Comparison of ENCODE assay signal across 8 cellular contexts in the genomic region with DNA sequence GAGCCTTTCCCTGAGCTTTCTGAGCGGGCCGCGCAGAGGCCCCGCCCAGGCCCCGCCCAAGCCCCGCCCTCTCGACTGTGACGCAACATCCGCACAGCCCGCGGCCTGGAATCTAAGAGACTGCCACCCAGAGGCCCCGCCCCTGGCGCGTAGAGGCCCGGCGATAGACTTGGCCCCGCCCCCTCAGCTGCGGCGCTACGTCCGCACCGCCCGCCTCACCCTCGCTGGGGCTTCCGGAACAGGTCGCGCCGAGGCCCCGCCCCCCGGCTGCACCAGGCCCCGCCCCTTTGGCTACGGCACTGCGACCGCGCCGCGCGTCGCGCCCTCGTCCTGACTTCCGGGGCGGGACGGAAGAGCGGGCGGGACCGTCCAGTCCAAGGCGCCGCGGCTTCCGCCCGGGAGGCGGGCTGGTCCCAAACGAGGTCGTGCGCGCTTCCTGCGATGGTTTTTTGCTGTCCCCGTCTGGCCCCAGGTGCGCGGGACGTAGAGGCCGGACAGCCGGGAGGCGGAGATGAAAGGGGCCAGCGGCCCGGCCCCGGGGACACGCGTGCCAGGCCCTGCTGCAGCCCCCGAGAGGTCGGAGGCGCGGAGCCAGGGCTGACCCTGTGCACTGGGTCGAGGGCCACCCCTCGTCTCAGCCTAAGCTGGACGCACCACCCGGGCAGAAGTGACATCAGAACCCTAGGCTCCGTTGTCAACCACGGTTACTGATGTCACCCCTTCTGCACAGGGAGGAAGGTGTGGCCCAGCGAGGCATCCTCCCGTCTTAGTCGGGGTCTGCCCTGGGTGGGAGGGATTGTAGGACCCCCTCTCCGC. TPM values are rescaled to one million over a fixed set of nuclear protein-coding genes. Genes with fewer than 3 reads are reported as not detected.
DNase-seq lines count a peak whose midpoint lies in the region; ATAC-seq and TF ChIP-seq lines count a peak whose summit lies in the region.

No MANE protein-coding gene starts in this region.

- DNase-seq in KBM-7 (peak; percentile 99), RKO (ENCODE audit: low spot score) (peak; percentile 99), fibroblast of gingiva (ENCODE audit: low read depth) (peak; percentile 99)
- peak; percentile 99 to 100 for DNase-seq in activated T-helper 1 cell treated with anti-CD3 and anti-CD28 coated beads, Interleukin-2, amount 50 U/mL, for 16 hours (ENCODE audit: low read depth in 1 of 2, low spot score in 1 of 2)
- peak; percentile 99 to 100 (median 100) for DNase-seq in naive thymus-derived CD4-positive, alpha-beta T cell
- DNase-seq in stimulated activated effector memory CD8-positive, alpha-beta T cell treated with anti-CD3 and anti-CD28 coated beads, Interleukin-12 subunit alpha, Interleukin-12 subunit beta, amount 100 ng/mL, for 72 hours (ENCODE audit: low spot score in 2 of 2): peak; percentile 99

- peaks cover 5 to 31% (median 21%) of the 10 kb centered on the region in 7 donors for H3K4me1 Mint-ChIP-seq in naive thymus-derived CD4-positive, alpha-beta T cell
- peaks cover 6% of the 10 kb centered on the region for H3K4me1 Mint-ChIP-seq in stimulated activated effector memory CD8-positive, alpha-beta T cell treated with anti-CD3 and anti-CD28 coated beads, Interleukin-12 subunit alpha, Interleukin-12 subunit beta, amount 100 ng/mL, for 72 hours

- H3K27me3 Mint-ChIP-seq in naive thymus-derived CD4-positive, alpha-beta T cell: no peaks in the 10 kb centered on the region

- H3K4me1 ChIP-seq in DOHH2 (ENCODE audit: control insufficient read depth, low read length): peaks cover 25% of the 10 kb centered on the region
- peaks cover 17 to 18% of the 10 kb centered on the region in 2 donors for H3K4me1 ChIP-seq in naive thymus-derived CD4-positive, alpha-beta T cell (ENCODE audit: control insufficient read depth in 2 of 2, insufficient read depth in 2 of 2, low read length in 2 of 2)

- H4K20me1 ChIP-seq in DOHH2 (ENCODE audit: control insufficient read depth, insufficient read depth, low read depth, low read length): no peaks in the 10 kb centered on the region

- no peaks in the 10 kb centered on the region for H3K9me3 ChIP-seq in DOHH2 (ENCODE audit: control insufficient read depth, insufficient read depth, low read length)
- no peaks in the 10 kb centered on the region for H3K9me3 ChIP-seq in naive thymus-derived CD4-positive, alpha-beta T cell (ENCODE audit: control insufficient read depth in 2 of 3, low read length in 3 of 3)

- peak overlapping the region; percentile 97 for H3K4me2 ChIP-seq in DOHH2 (ENCODE audit: low read length)

- H3K9me3 Mint-ChIP-seq in naive thymus-derived CD4-positive, alpha-beta T cell: no peaks in the 10 kb centered on the region
- no peaks in the 10 kb centered on the region for H3K9me3 Mint-ChIP-seq in stimulated activated effector memory CD8-positive, alpha-beta T cell treated with anti-CD3 and anti-CD28 coated beads, Interleukin-12 subunit alpha, Interleukin-12 subunit beta, amount 100 ng/mL, for 72 hours

- intact Hi-C loops in naive thymus-derived CD4-positive, alpha-beta T cell (cut with micrococcal nuclease): loop anchor here (1.0 to 5.0 kb wide), 18 partner anchors 8 to 1539 kb away; partner anchors contain the start of genes CDPF1 (in 2 of the 2), ATXN10 (in 1 of the 2), GTSE1 (in 1 of the 2) and KIAA0930 (in 1 of the 2)

- peak overlapping the region; percentile 89 for H3K4me3 ChIP-seq in DOHH2 (ENCODE audit: low read length)
- H3K4me3 ChIP-seq in naive thymus-derived CD4-positive, alpha-beta T cell (ENCODE audit: low read length): peak overlapping the region; percentile 91

- peaks cover 5% of the 10 kb centered on the region; the same call in 1 of the 2 replicates for H3F3A ChIP-seq in DOHH2 (ENCODE audit: control insufficient read depth, insufficient read depth)

- peak overlapping the region; percentile 87 to 97 (median 95) for H3K27ac Mint-ChIP-seq in naive thymus-derived CD4-positive, alpha-beta T cell
- peak overlapping the region; percentile 59 for H3K27ac Mint-ChIP-seq in stimulated activated effector memory CD8-positive, alpha-beta T cell treated with anti-CD3 and anti-CD28 coated beads, Interleukin-12 subunit alpha, Interleukin-12 subunit beta, amount 100 ng/mL, for 72 hours

- no peaks in the 10 kb centered on the region for H3K36me3 ChIP-seq in DOHH2 (ENCODE audit: control insufficient read depth, low read length)
- H3K36me3 ChIP-seq in naive thymus-derived CD4-positive, alpha-beta T cell (ENCODE audit: control insufficient read depth in 2 of 3, insufficient read depth in 3 of 3, low read length in 3 of 3): no peaks in the 10 kb centered on the region

- in situ Hi-C loops in KBM-7 (cut with MboI; ENCODE audit: low pct_unique_long_range_greater_than_20kb, low sequenced_read_pairs): no loop called here

- peaks cover 5% of the 10 kb centered on the region; the same call in 1 of the 2 replicates for H3K79me2 ChIP-seq in DOHH2 (ENCODE audit: control insufficient read depth, low read length)

- peak; percentile 89 for ATAC-seq in GM21723 (IDR thresholded peaks at IDR 0.05; ENCODE audit: unreplicated experiment)
- peak; percentile 95 for ATAC-seq in naive thymus-derived CD4-positive, alpha-beta T cell
- peak; percentile 95 for ATAC-seq in stimulated activated effector memory CD8-positive, alpha-beta T cell treated with anti-CD3 and anti-CD28 coated beads, Interleukin-12 subunit alpha, Interleukin-12 subunit beta, amount 100 ng/mL, for 72 hours

- no peaks in the 10 kb centered on the region for H3K36me3 Mint-ChIP-seq in naive thymus-derived CD4-positive, alpha-beta T cell
- H3K36me3 Mint-ChIP-seq in stimulated activated effector memory CD8-positive, alpha-beta T cell treated with anti-CD3 and anti-CD28 coated beads, Interleukin-12 subunit alpha, Interleukin-12 subunit beta, amount 100 ng/mL, for 72 hours: no peaks in the 10 kb centered on the region

- peak overlapping the region; percentile 55 for H3K27ac ChIP-seq in DOHH2 (ENCODE audit: low read depth, low read length)
- peak overlapping the region; percentile 98 for H3K27ac ChIP-seq in naive thymus-derived CD4-positive, alpha-beta T cell (ENCODE audit: low read depth, low read length)

- POLR2A ChIA-PET in naive thymus-derived CD4-positive, alpha-beta T cell (lab: Charles Lee): interaction anchor here (0.7 to 4.4 kb wide), 29 partner anchors 10 to 872 kb away, joined by 3 to 104 read pairs (median 4); partner anchors contain the start of genes ATXN10, CDPF1, NUP50 and PPARA

- H3K9me2 ChIP-seq in DOHH2 (replicated peaks; ENCODE audit: control insufficient read depth, low read length): no peaks in the 10 kb centered on the region

- CTCF ChIA-PET in naive thymus-derived CD4-positive, alpha-beta T cell (lab: Charles Lee): interaction anchor here (0.9 to 6.1 kb wide), 13 partner anchors 11 to 81 kb away, joined by 3 to 76 read pairs (median 5); no protein-coding TSS in a partner anchor

- H3K4me3 Mint-ChIP-seq in naive thymus-derived CD4-positive, alpha-beta T cell: peak overlapping the region; percentile 80 to 92 (median 86)
- peak overlapping the region; percentile 75 for H3K4me3 Mint-ChIP-seq in stimulated activated effector memory CD8-positive, alpha-beta T cell treated with anti-CD3 and anti-CD28 coated beads, Interleukin-12 subunit alpha, Interleukin-12 subunit beta, amount 100 ng/mL, for 72 hours

- H3K27me3 ChIP-seq in DOHH2 (ENCODE audit: control insufficient read depth, low read length): no peaks in the 10 kb centered on the region
- H3K27me3 ChIP-seq in naive thymus-derived CD4-positive, alpha-beta T cell (ENCODE audit: control insufficient read depth in 2 of 2, insufficient read depth in 2 of 2, low read length in 2 of 2): no peaks in the 10 kb centered on the region

- no peak for TF ChIP-seq CTCF in DOHH2 (IDR thresholded peaks at IDR 0.05; ENCODE audit: low read depth, low read length, poor library complexity, severe bottlenecking)

RNA-seq across cellular contexts. Expression of gene WNT7B, which starts 59.0 kb away (rescaled TPM):
- total RNA-seq in naive thymus-derived CD4-positive, alpha-beta T cell: not detected
- polyA plus RNA-seq in naive thymus-derived CD4-positive, alpha-beta T cell: not detected

Comparison
In these comparisons a context has a peak if more than half of its experiments do, and no peak if none do; other contexts are left out.
1. Peak in every context shown above with its lines: DNase-seq, ATAC-seq, H3K4me3 ChIP-seq and H3K27ac ChIP-seq.